ENCODE assay signal across 9 cellular contexts in the genomic region with DNA sequence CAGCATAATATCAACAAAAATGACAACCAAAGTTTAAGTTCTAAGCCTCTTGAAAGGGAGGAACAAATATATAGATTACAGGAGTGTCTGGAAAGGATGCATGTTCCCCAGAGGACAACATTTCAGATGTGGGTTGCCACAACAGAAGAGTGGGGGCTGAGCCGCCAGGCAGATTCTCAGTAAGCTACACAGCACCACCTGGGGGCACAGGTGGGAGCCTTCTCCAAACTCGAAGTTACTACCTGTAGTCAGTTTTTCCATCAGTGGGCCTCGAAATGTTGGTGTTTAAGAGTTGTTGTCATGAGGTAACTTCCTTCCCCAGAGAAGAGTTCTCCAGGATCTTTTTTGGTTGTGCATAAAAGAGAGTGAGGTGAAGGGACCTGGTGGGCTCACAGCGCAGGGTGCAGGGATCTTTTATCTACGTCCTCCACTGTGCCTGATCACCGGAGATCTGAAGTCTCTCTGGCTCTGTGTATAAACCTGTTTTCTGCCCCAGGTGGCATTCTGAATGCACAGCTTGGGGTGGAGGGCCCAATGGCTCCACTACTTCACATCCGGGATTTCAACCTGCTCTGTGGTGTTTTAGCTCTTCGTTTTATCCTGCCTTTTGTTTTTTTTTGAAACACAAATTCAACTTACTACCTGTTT. TPM values are rescaled to one million over a fixed set of nuclear protein-coding genes. Genes with fewer than 3 reads are reported as not detected.
DNase-seq lines count a peak whose midpoint lies in the region; ATAC-seq, FAIRE-seq and TF ChIP-seq lines count a peak whose summit lies in the region.
"Had no signal": no experiment of that assay in that cellular context is flagged by ENCODE, and none has a peak within 500 bp of the region (broad histone marks: within the 10 kb centered on the region; RNA-seq: fewer than 3 reads in every experiment).

No MANE protein-coding gene starts in this region.

- TF ChIP-seq POLR2A in HepG2 (IDR thresholded peaks at IDR 0.05; ENCODE audit: insufficient read depth in 1 of 2, low read depth in 2 of 2, low read length in 2 of 2): no peak
- TF ChIP-seq POLR2A in gastroesophageal sphincter (IDR thresholded peaks at IDR 0.05): no peak
- no peak for TF ChIP-seq POLR2A in gastrocnemius medialis (IDR thresholded peaks at IDR 0.05)

- 97% methylated on average over 2 of the region's 8 CpGs for WGBS in HepG2 (ENCODE audit: low lambda C conversion rate)
- WGBS in gastroesophageal sphincter (ENCODE audit: low coverage in 1 of 2), 2 donors: 86 to 89% methylated on average over 5 to 6 of the region's 8 CpGs

- no peak overlapping the region for H2AFZ ChIP-seq in HepG2 (ENCODE audit: low read length)

- H3K36me3 ChIP-seq in HepG2 (replicated peaks in 1 of 2; ENCODE audit: control insufficient read depth in 1 of 2, insufficient read depth in 2 of 2, low read length in 2 of 2) (no peaks in the 10 kb centered on the region), gastroesophageal sphincter (no peaks in the 10 kb centered on the region), gastrocnemius medialis (no peaks in the 10 kb centered on the region)
- H3K36me3 ChIP-seq: thoracic aorta had no signal

- in situ Hi-C loops in HepG2 (cut with HindIII; ENCODE audit: extremely low pct_ligation_motif_present, low pct_unique_long_range_greater_than_20kb) (no loop called here), gastrocnemius medialis (cut with MboI; ENCODE audit: low sequenced_read_pairs in 4 of 4) (no loop called here)

- peak; percentile 36 to 70 for DNase-seq in activated CD4-positive, alpha-beta T cell treated with anti-CD3 and anti-CD28 coated beads for 4 hours
- DNase-seq in HepG2 (ENCODE audit: low spot score) (no peak), NCI-H1105 treated with DMSO at 0.1 percent for 48 hours (lab: John Stamatoyannopoulos, UW) (no peak), KG1 (lab: John Stamatoyannopoulos, UW) (no peak), gastrocnemius medialis (no peak)

- no peak overlapping the region for H3K4me3 ChIP-seq in HepG2 (replicated peaks in 1 of 3; ENCODE audit: insufficient read depth in 1 of 3, low read depth in 2 of 3, low read length in 3 of 3)
- H3K4me3 ChIP-seq in gastroesophageal sphincter: no peak overlapping the region
- H3K4me3 ChIP-seq in gastrocnemius medialis: no peak overlapping the region
- H3K4me3 ChIP-seq: thoracic aorta had no signal

- FAIRE-seq in HepG2 (lab: Jason Lieb, UNC): no peak

- H3K9me3 ChIP-seq in HepG2 (ENCODE audit: low read length): no peaks in the 10 kb centered on the region
- no peaks in the 10 kb centered on the region for H3K9me3 ChIP-seq in gastroesophageal sphincter
- H3K9me3 ChIP-seq in gastrocnemius medialis: no peaks in the 10 kb centered on the region
- H3K9me3 ChIP-seq: thoracic aorta had no signal

- H3K79me2 ChIP-seq in HepG2 (ENCODE audit: insufficient read depth, low read length): no peaks in the 10 kb centered on the region

- TF ChIP-seq RAD21 in HepG2 (CRISPR knock-in tag; IDR thresholded peaks at IDR 0.05): no peak

- H3K4me2 ChIP-seq in HepG2 (ENCODE audit: low read depth, low read length): no peak overlapping the region

- POLR2A ChIA-PET in HepG2 (lab: Yijun Ruan, JAX): no interaction called here

- H3K27ac ChIP-seq in HepG2 (ENCODE audit: extremely low read length, insufficient read depth, low read length) (no peak overlapping the region), gastroesophageal sphincter (no peak overlapping the region), gastrocnemius medialis (no peak overlapping the region)
- H3K27ac ChIP-seq: thoracic aorta had no signal

- intact Hi-C loops in HepG2 (cut with micrococcal nuclease; ENCODE audit: unreplicated experiment) (loop anchor here (1.0 kb wide), 1 partner anchor 34 kb away; no protein-coding TSS in a partner anchor), gastrocnemius medialis (cut with DNase I; ENCODE audit: low total_unique reads) (loop anchor here (2.0 kb wide), 1 partner anchor 52 kb away; no protein-coding TSS in a partner anchor)

- no TSS peak for BruUV-seq in HepG2 (replicated peaks; lab: Mats Ljungman, UMichigan)

- H4K20me1 ChIP-seq in HepG2 (ENCODE audit: insufficient read depth, low read length): no peaks in the 10 kb centered on the region

- TF ChIP-seq CTCF in HepG2 (CRISPR knock-in tag; IDR thresholded peaks at IDR 0.05) (peak; percentile 46), gastroesophageal sphincter (IDR thresholded peaks at IDR 0.05) (no peak), gastrocnemius medialis (IDR thresholded peaks at IDR 0.05 in 4 of 5, conservative IDR thresholded peaks at IDR 0.05 in 1 of 5) (no peak)

- TF ChIP-seq EP300 in HepG2 (IDR thresholded peaks at IDR 0.05; ENCODE audit: low read depth in 2 of 2, low read length in 2 of 2) (no peak), HepG2 (CRISPR knock-in tag; IDR thresholded peaks at IDR 0.05; ENCODE audit: borderline replicate concordance) (no peak), gastroesophageal sphincter (IDR thresholded peaks at IDR 0.05) (no peak)

- H3K27me3 ChIP-seq in HepG2 (ENCODE audit: control insufficient read depth in 1 of 2, insufficient read depth in 2 of 2, low read length in 2 of 2): no peaks in the 10 kb centered on the region
- no peaks in the 10 kb centered on the region for H3K27me3 ChIP-seq in gastroesophageal sphincter
- H3K27me3 ChIP-seq in gastrocnemius medialis: no peaks in the 10 kb centered on the region

- H3K4me1 ChIP-seq in HepG2 (ENCODE audit: insufficient read depth, low read length): peaks cover 12% of the 10 kb centered on the region
- H3K4me1 ChIP-seq in gastroesophageal sphincter: no peaks in the 10 kb centered on the region
- no peaks in the 10 kb centered on the region for H3K4me1 ChIP-seq in gastrocnemius medialis

- H3K9ac ChIP-seq in HepG2 (ENCODE audit: insufficient read depth, low read depth, low read length): no peak overlapping the region

- ATAC-seq in GM18858 (IDR thresholded peaks at IDR 0.05; ENCODE audit: unreplicated experiment): peak; percentile 31
- ATAC-seq in HG02840 (IDR thresholded peaks at IDR 0.05; ENCODE audit: low FRiP score, unreplicated experiment): peak; percentile 42
- peak; percentile 70 for ATAC-seq in HepG2
- no peak for ATAC-seq in gastroesophageal sphincter
- no peak for ATAC-seq in gastrocnemius medialis

- CTCF ChIA-PET in HepG2 (lab: Yijun Ruan, JAX; ENCODE audit: low intra/inter-chr PET ratio, low total read pairs): no interaction called here

TF ChIP-seq in HepG2, 621 proteins besides CTCF, POLR2A, EP300 and RAD21 (continues in another document):
- TF ChIP-seq STAG1 (CRISPR knock-in tag; IDR thresholded peaks at IDR 0.05): peak; percentile 49
- no peak for TF ChIP-seq SRY (CRISPR knock-in tag; IDR thresholded peaks at IDR 0.05)

RNA-seq across cellular contexts. Expression of a gene that starts 58.4 kb away (rescaled TPM):
- 1.5 and 2.0 TPM in 2 replicates for total RNA-seq in HepG2 (2016; rRNA removed; fragmentation: Illumina TruSeq; extraction: Trizol)
- total RNA-seq in HepG2 (2016; cell fraction: cytosol; rRNA removed; fragmentation: Illumina TruSeq; extraction: Trizol; ENCODE audit: low read depth): 0.40 and 0.53 TPM in 2 replicates
- total RNA-seq in HepG2 (2016; cell fraction: insoluble cytoplasmic fraction; rRNA removed; fragmentation: Illumina TruSeq; extraction: Trizol): 1.6 and 2.1 TPM in 2 replicates
- 1.9 TPM in 2 replicates for total RNA-seq in HepG2 (2016; cell fraction: membrane; rRNA removed; fragmentation: Illumina TruSeq; extraction: Trizol)
- 1.4 and 1.7 TPM in 2 replicates for total RNA-seq in HepG2 (2016; cell fraction: nucleus; rRNA removed; fragmentation: Illumina TruSeq; extraction: Trizol)
- 0.87 and 0.88 TPM in 2 replicates for polyA plus RNA-seq in HepG2 (2011; rRNA removed)
- polyA plus RNA-seq in HepG2 (2011; cell fraction: cytosol; rRNA removed): 0.60 and 0.95 TPM in 2 replicates
- 0.32 and 0.54 TPM in 2 replicates for polyA plus RNA-seq in HepG2 (2011; cell fraction: nucleus; rRNA removed)
- 1.0 and 1.2 TPM in 2 replicates for polyA plus RNA-seq in HepG2 (2012)
- 0.45 and 0.62 TPM in 2 replicates for polyA plus RNA-seq in HepG2 (2016; cell fraction: cytosol; fragmentation: Illumina TruSeq; extraction: Trizol; ENCODE audit: low read depth)
- polyA plus RNA-seq in HepG2 (2016; cell fraction: insoluble cytoplasmic fraction; fragmentation: Illumina TruSeq; extraction: Trizol; ENCODE audit: low read depth): 2.5 TPM in 2 replicates
- 1.7 and 2.0 TPM in 2 replicates for polyA plus RNA-seq in HepG2 (2016; cell fraction: membrane; fragmentation: Illumina TruSeq; extraction: Trizol; ENCODE audit: low read depth)
- 1.5 and 1.7 TPM in 2 replicates for polyA plus RNA-seq in HepG2 (2016; cell fraction: nucleus; fragmentation: Illumina TruSeq; extraction: Trizol; ENCODE audit: insufficient read depth, low read depth)
- polyA minus RNA-seq in HepG2 (2011; rRNA and poly(A)+ RNA removed; ENCODE audit: low replicate concordance): 2.4 and 36.0 TPM in 2 replicates
- polyA minus RNA-seq in HepG2 (2011; cell fraction: cytosol; rRNA and poly(A)+ RNA removed): 1.2 and 2.6 TPM in 2 replicates
- polyA minus RNA-seq in HepG2 (2011; cell fraction: nucleus; rRNA and poly(A)+ RNA removed): 1.0 and 2.4 TPM in 2 replicates
- total RNA-seq in gastroesophageal sphincter: 1 to 10 TPM; 4.0 to 9.3 (median 5.7) TPM
- total RNA-seq in gastrocnemius medialis: 1 to 10 TPM; 1.7 to 6.7 (median 4.4) TPM

RNA-seq across cellular contexts. Expression of a gene that starts 58.9 kb away (rescaled TPM):
- total RNA-seq in HepG2 (2016; rRNA removed; fragmentation: Illumina TruSeq; extraction: Trizol): 7.5 and 16.3 TPM in 2 replicates
- total RNA-seq in HepG2 (2016; cell fraction: cytosol; rRNA removed; fragmentation: Illumina TruSeq; extraction: Trizol; ENCODE audit: low read depth): 1.9 and 2.0 TPM in 2 replicates
- total RNA-seq in HepG2 (2016; cell fraction: insoluble cytoplasmic fraction; rRNA removed; fragmentation: Illumina TruSeq; extraction: Trizol): 7.1 and 17.4 TPM in 2 replicates
- 8.8 and 9.0 TPM in 2 replicates for total RNA-seq in HepG2 (2016; cell fraction: membrane; rRNA removed; fragmentation: Illumina TruSeq; extraction: Trizol)
- total RNA-seq in HepG2 (2016; cell fraction: nucleus; rRNA removed; fragmentation: Illumina TruSeq; extraction: Trizol): 7.7 and 8.1 TPM in 2 replicates
- polyA plus RNA-seq in HepG2 (2011; rRNA removed): 17.7 and 23.5 TPM in 2 replicates
- 17.5 and 21.4 TPM in 2 replicates for polyA plus RNA-seq in HepG2 (2011; cell fraction: cytosol; rRNA removed)
- polyA plus RNA-seq in HepG2 (2011; cell fraction: nucleus; rRNA removed): 5.4 and 6.3 TPM in 2 replicates
- polyA plus RNA-seq in HepG2 (2012): 17.4 and 19.4 TPM in 2 replicates
- polyA plus RNA-seq in HepG2 (2016; cell fraction: cytosol; fragmentation: Illumina TruSeq; extraction: Trizol; ENCODE audit: low read depth): 3.0 and 3.9 TPM in 2 replicates
- polyA plus RNA-seq in HepG2 (2016; cell fraction: insoluble cytoplasmic fraction; fragmentation: Illumina TruSeq; extraction: Trizol; ENCODE audit: low read depth): 32.6 and 35.0 TPM in 2 replicates
- 10.4 and 10.6 TPM in 2 replicates for polyA plus RNA-seq in HepG2 (2016; cell fraction: membrane; fragmentation: Illumina TruSeq; extraction: Trizol; ENCODE audit: low read depth)
- polyA plus RNA-seq in HepG2 (2016; cell fraction: nucleus; fragmentation: Illumina TruSeq; extraction: Trizol; ENCODE audit: insufficient read depth, low read depth): 11.5 and 12.1 TPM in 2 replicates
- polyA minus RNA-seq in HepG2 (2011; rRNA and poly(A)+ RNA removed; ENCODE audit: low replicate concordance): 18.1 and 31.8 TPM in 2 replicates
- polyA minus RNA-seq in HepG2 (2011; cell fraction: cytosol; rRNA and poly(A)+ RNA removed): 10.1 and 12.8 TPM in 2 replicates
- 14.5 and 17.7 TPM in 2 replicates for polyA minus RNA-seq in HepG2 (2011; cell fraction: nucleus; rRNA and poly(A)+ RNA removed)
- 10 to 100 TPM in 1 of 4 donors, 1 to 10 TPM in 3; 4.8 to 10.5 (median 8.1) TPM for total RNA-seq in gastroesophageal sphincter
- 10 to 100 TPM in 3 of 4 donors, 1 to 10 TPM in 1; 7.2 to 31.2 (median 22.8) TPM for total RNA-seq in gastrocnemius medialis

Comparison
In these comparisons a context has a peak if more than half of its experiments do, and no peak if none do; other contexts are left out.
1. ATAC-seq: peak in GM18858 (single experiment), HG02840 (single experiment) and HepG2 (single experiment); none in gastroesophageal sphincter (single experiment) and gastrocnemius medialis (0 of 2).
2. DNase-seq: peak in activated CD4-positive, alpha-beta T cell treated with anti-CD3 and anti-CD28 coated beads for 4 hours (2 of 2); none in HepG2 (single experiment), NCI-H1105 treated with DMSO at 0.1 percent for 48 hours (single experiment), KG1 (single experiment) and gastrocnemius medialis (0 of 2).